ENCODE assay signal across 20 cellular contexts in genomic region chr3:51588724-51589123, GRCh38. TPM values are rescaled to one million over a fixed set of nuclear protein-coding genes. Genes with fewer than 3 reads are reported as not detected.
DNase-seq lines count a peak whose midpoint lies in the region; ATAC-seq and TF ChIP-seq lines count a peak whose summit lies in the region.
"Had no signal": no experiment of that assay in that cellular context is flagged by ENCODE, and none has a peak within 500 bp of the region (broad histone marks: within the 10 kb centered on the region; RNA-seq: fewer than 3 reads in every experiment).

No MANE protein-coding gene starts in this region.

- H3K27ac Mint-ChIP-seq in activated naive CD8-positive, alpha-beta T cell treated with anti-CD3 and anti-CD28 coated beads, Interleukin-2, amount 10 ng/mL, durations not matched to agents 7 days and 5 days = peak overlapping the region; percentile 74
- H3K27ac Mint-ChIP-seq in activated naive CD8-positive, alpha-beta T cell treated with anti-CD3 and anti-CD28 coated beads for 36 hours = no peak overlapping the region
- peak overlapping the region; percentile 62 for H3K27ac Mint-ChIP-seq in T-helper 17 cell
- peak overlapping the region; percentile 79 for H3K27ac Mint-ChIP-seq in endothelial cell (ENCODE audit: unreplicated experiment)

- no peak for TF ChIP-seq POLR2A in thyroid gland (IDR thresholded peaks at IDR 0.05)

- peak overlapping the region in 2 of 3 donors; percentile 27 to 38 for H3K27ac ChIP-seq in thyroid gland
- H3K27ac ChIP-seq: heart right ventricle, stomach had no signal

- H3K9me3 ChIP-seq in T-helper 17 cell (ENCODE audit: control insufficient read depth, low read length, poor library complexity, severe bottlenecking) (no peaks in the 10 kb centered on the region), thyroid gland (no peaks in the 10 kb centered on the region)
- H3K9me3 ChIP-seq: heart right ventricle, stomach had no signal

- POLR2A ChIA-PET in activated naive CD8-positive, alpha-beta T cell treated with anti-CD3 and anti-CD28 coated beads, Interleukin-2, amount 10 ng/mL, durations not matched to agents 7 days and 5 days (lab: Charles Lee) = no interaction called here

- H3K9me3 Mint-ChIP-seq in activated naive CD8-positive, alpha-beta T cell treated with anti-CD3 and anti-CD28 coated beads, Interleukin-2, amount 10 ng/mL, durations not matched to agents 7 days and 5 days = no peaks in the 10 kb centered on the region
- H3K9me3 Mint-ChIP-seq in activated naive CD8-positive, alpha-beta T cell treated with anti-CD3 and anti-CD28 coated beads for 36 hours = no peaks in the 10 kb centered on the region
- no peaks in the 10 kb centered on the region for H3K9me3 Mint-ChIP-seq in endothelial cell (ENCODE audit: unreplicated experiment)

- in situ Hi-C loops in ACHN (cut with HindIII; ENCODE audit: low pct_ligation_motif_present, low pct_unique_long_range_greater_than_20kb, low sequenced_read_pairs) = no loop called here

- H3K4me3 Mint-ChIP-seq in activated naive CD8-positive, alpha-beta T cell treated with anti-CD3 and anti-CD28 coated beads, Interleukin-2, amount 10 ng/mL, durations not matched to agents 7 days and 5 days = peak overlapping the region; percentile 2
- H3K4me3 Mint-ChIP-seq in activated naive CD8-positive, alpha-beta T cell treated with anti-CD3 and anti-CD28 coated beads for 36 hours = no peak overlapping the region
- H3K4me3 Mint-ChIP-seq in T-helper 17 cell (no peak overlapping the region), endothelial cell (ENCODE audit: unreplicated experiment) (peak overlapping the region; percentile 40)

- 75 to 82% methylated on average over 4 of the region's 4 CpGs for WGBS in thyroid gland, 2 donors

- H3K4me1 Mint-ChIP-seq in activated naive CD8-positive, alpha-beta T cell treated with anti-CD3 and anti-CD28 coated beads, Interleukin-2, amount 10 ng/mL, durations not matched to agents 7 days and 5 days = peaks cover 13% of the 10 kb centered on the region
- H3K4me1 Mint-ChIP-seq in activated naive CD8-positive, alpha-beta T cell treated with anti-CD3 and anti-CD28 coated beads for 36 hours = peaks cover 3% of the 10 kb centered on the region
- H3K4me1 Mint-ChIP-seq in T-helper 17 cell (peaks cover 9% of the 10 kb centered on the region), endothelial cell (ENCODE audit: unreplicated experiment) (peaks cover 16% of the 10 kb centered on the region)

- ATAC-seq in activated naive CD8-positive, alpha-beta T cell treated with anti-CD3 and anti-CD28 coated beads, Interleukin-2, amount 10 ng/mL, durations not matched to agents 7 days and 5 days (ENCODE audit: low read depth) = no peak
- ATAC-seq in T-helper 17 cell = no peak
- ATAC-seq in GM19463 (IDR thresholded peaks at IDR 0.05; ENCODE audit: unreplicated experiment) = no peak
- ATAC-seq: heart right ventricle, SK-N-SH treated with all-trans-retinoic acid at 6 μM for 48 hours had no signal

- intact Hi-C loops in thyroid gland (cut with DNase I) = no loop called here

- H3K27me3 Mint-ChIP-seq in activated naive CD8-positive, alpha-beta T cell treated with anti-CD3 and anti-CD28 coated beads, Interleukin-2, amount 10 ng/mL, durations not matched to agents 7 days and 5 days = no peaks in the 10 kb centered on the region
- H3K27me3 Mint-ChIP-seq in activated naive CD8-positive, alpha-beta T cell treated with anti-CD3 and anti-CD28 coated beads for 36 hours = no peaks in the 10 kb centered on the region
- H3K27me3 Mint-ChIP-seq in T-helper 17 cell = no peaks in the 10 kb centered on the region
- H3K27me3 Mint-ChIP-seq in endothelial cell (ENCODE audit: unreplicated experiment) = peaks cover 2% of the 10 kb centered on the region

- peaks cover 0 to 20% of the 10 kb centered on the region in 2 donors for H3K4me1 ChIP-seq in thyroid gland

- no peak overlapping the region for H3K4me3 ChIP-seq in thyroid gland (replicated peaks in 1 of 3)
- H3K4me3 ChIP-seq: heart right ventricle, stomach had no signal

- no peaks in the 10 kb centered on the region for H3K27me3 ChIP-seq in thyroid gland
- H3K27me3 ChIP-seq: heart right ventricle, stomach had no signal

- H3K36me3 ChIP-seq in thyroid gland = peaks cover 3 to 6% of the 10 kb centered on the region in 2 donors

- no peak for DNase-seq in activated naive CD8-positive, alpha-beta T cell treated with anti-CD3 and anti-CD28 coated beads, Interleukin-2, amount 10 ng/mL, durations not matched to agents 7 days and 5 days
- no peak for DNase-seq in activated naive CD8-positive, alpha-beta T cell treated with anti-CD3 and anti-CD28 coated beads for 36 hours
- DNase-seq in T-helper 17 cell = no peak
- DNase-seq in endothelial cell (ENCODE audit: low spot score) = peak; percentile 5
- DNase-seq in thyroid gland = no peak
- no peak for DNase-seq in ACHN
- DNase-seq in amygdala (lab: John Stamatoyannopoulos, UW) = no peak
- DNase-seq: activated effector memory CD4-positive, alpha-beta T cell treated with anti-CD3 and anti-CD28 coated beads, Interleukin-2, amount 50 U/mL, for 16 hours; COR-L47; cortex of kidney; heart right ventricle; NCI-H1417; NCI-H524 treated with DMSO at 0.1 percent for 48 hours; nucleus accumbens; RPMI8226; stimulated activated CD4-positive, alpha-beta T cell treated with anti-CD3 and anti-CD28 coated beads, Interleukin-4, amount 100 ng/mL, for 24 hours; stomach; trophoblast cell had no signal

- TF ChIP-seq CTCF in endothelial cell (IDR thresholded peaks at IDR 0.05; ENCODE audit: unreplicated experiment) = no peak
- TF ChIP-seq CTCF in thyroid gland (IDR thresholded peaks at IDR 0.05) = no peak

- H3K36me3 Mint-ChIP-seq in activated naive CD8-positive, alpha-beta T cell treated with anti-CD3 and anti-CD28 coated beads, Interleukin-2, amount 10 ng/mL, durations not matched to agents 7 days and 5 days = peaks cover 28% of the 10 kb centered on the region
- peaks cover 18% of the 10 kb centered on the region for H3K36me3 Mint-ChIP-seq in activated naive CD8-positive, alpha-beta T cell treated with anti-CD3 and anti-CD28 coated beads for 36 hours
- H3K36me3 Mint-ChIP-seq in T-helper 17 cell (ENCODE audit: low read depth) = peaks cover 2% of the 10 kb centered on the region
- peaks cover 10% of the 10 kb centered on the region for H3K36me3 Mint-ChIP-seq in endothelial cell (ENCODE audit: low read depth, unreplicated experiment)

RNA-seq across cellular contexts. Expression of gene RAD54L2, which starts 50.2 kb away (rescaled TPM):
- 10 to 100 TPM; 29.8 to 32.7 TPM for total RNA-seq in activated naive CD8-positive, alpha-beta T cell treated with anti-CD3 and anti-CD28 coated beads, Interleukin-2, amount 10 ng/mL, durations not matched to agents 7 days and 5 days
- 10 to 100 TPM; 26.4 to 28.0 TPM for total RNA-seq in activated naive CD8-positive, alpha-beta T cell treated with anti-CD3 and anti-CD28 coated beads for 36 hours
- 10 to 100 TPM; 37.8 to 41.1 TPM for total RNA-seq in T-helper 17 cell
- 33.2 TPM for total RNA-seq in endothelial cell (ENCODE audit: unreplicated experiment)
- total RNA-seq in thyroid gland = 10 to 100 TPM; 17.8 to 41.6 (median 22.6) TPM

Comparison
In these comparisons a context has a peak if more than half of its experiments do, and no peak if none do; other contexts are left out.
1. H3K4me3 Mint-ChIP-seq: peak in activated naive CD8-positive, alpha-beta T cell treated with anti-CD3 and anti-CD28 coated beads, Interleukin-2, amount 10 ng/mL, durations not matched to agents 7 days and 5 days (single experiment) and endothelial cell (single experiment); none in activated naive CD8-positive, alpha-beta T cell treated with anti-CD3 and anti-CD28 coated beads for 36 hours (single experiment) and T-helper 17 cell (single experiment).